22 cellular contexts compared by ENCODE assay signal in the genomic region with DNA sequence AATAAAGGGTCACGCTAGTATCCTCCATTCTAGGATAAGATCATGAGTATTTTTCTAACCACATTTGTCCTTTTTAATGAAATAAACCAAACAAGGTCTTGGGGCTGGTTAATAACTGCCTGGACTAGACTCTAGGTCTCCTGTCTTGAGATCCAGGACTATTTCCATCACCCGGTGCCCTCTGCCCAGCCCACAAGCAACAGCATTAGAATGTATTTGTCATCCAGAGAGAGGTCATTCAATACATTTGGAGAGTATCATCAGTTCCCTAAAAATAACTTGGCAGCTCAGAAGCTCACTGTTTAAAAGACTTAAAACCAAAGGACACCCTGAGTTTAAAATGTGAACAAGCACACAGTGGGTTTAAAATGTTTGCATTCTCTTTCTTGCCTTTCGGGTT. TPM values are rescaled to one million over a fixed set of nuclear protein-coding genes. Genes with fewer than 3 reads are reported as not detected.
A peak's percentile ranks its signal among the peaks of the same experiment; 100 is the strongest.
DNase-seq lines count a peak whose midpoint lies in the region; ATAC-seq lines count a peak whose summit lies in the region.
"Had no signal": no experiment of that assay in that cellular context is flagged by ENCODE, and none has a peak within 500 bp of the region (broad histone marks: within the 10 kb centered on the region; RNA-seq: fewer than 3 reads in every experiment).

No MANE protein-coding gene starts in this region.

- DNase-seq in A172 (ENCODE audit: low spot score): peak; percentile 1
- DNase-seq in M059J (ENCODE audit: low read depth): peak; percentile 74
- DNase-seq in dedifferentiated amniotic fluid mesenchymal stem cell (ENCODE audit: extremely low spot score): peak; percentile 24
- peak; percentile 45 for DNase-seq in hepatic stellate cell (ENCODE audit: low spot score)
- no peak for DNase-seq in head of caudate nucleus
- no peak for DNase-seq in activated T-cell treated with anti-CD3 and anti-CD28 coated beads, Interleukin-2, amount 50 U/mL, for 72 hours
- no peak for DNase-seq in midbrain (lab: John Stamatoyannopoulos, UW)
- DNase-seq: activated CD4-positive, alpha-beta memory T cell treated with anti-CD3 and anti-CD28 coated beads, Interleukin-2, amount 10 ng/mL, durations not matched to agents 7 days and 5 days; activated T-cell treated with anti-CD3 and anti-CD28 coated beads, Interleukin-2, amount 50 U/mL, for 48 hours; body of pancreas; DMS 273 treated with DMSO at 0.1 percent for 48 hours; MM.1S; NCI-H1694; NCI-H345; stimulated activated naive CD4-positive, alpha-beta T cell; T-helper 1 cell; trophoblast cell; WERI-Rb-1 had no signal

- H3K27ac Mint-ChIP-seq in activated T-cell treated with anti-CD3 and anti-CD28 coated beads, Interleukin-2, amount 50 U/mL, for 72 hours: no peak overlapping the region
- H3K27ac Mint-ChIP-seq: activated CD4-positive, alpha-beta memory T cell treated with anti-CD3 and anti-CD28 coated beads, Interleukin-2, amount 10 ng/mL, durations not matched to agents 7 days and 5 days; activated naive CD4-positive, alpha-beta T cell treated with anti-CD3 and anti-CD28 coated beads, Interleukin-2, amount 50 U/mL, for 24 hours; dendritic cell treated with granulocyte-macrophage colony-stimulating factor and Interleukin-4, amounts not matched to agents 40 ng/mL and 50 ng/mL, for 4 days had no signal

- ATAC-seq in activated T-cell treated with anti-CD3 and anti-CD28 coated beads, Interleukin-2, amount 50 U/mL, for 72 hours (replicated peaks in 1 of 2): no peak
- no peak for ATAC-seq in GM18498 (IDR thresholded peaks at IDR 0.05; ENCODE audit: unreplicated experiment)
- ATAC-seq: body of pancreas had no signal

- H3K9me3 Mint-ChIP-seq in activated T-cell treated with anti-CD3 and anti-CD28 coated beads, Interleukin-2, amount 50 U/mL, for 72 hours: no peaks in the 10 kb centered on the region
- H3K9me3 Mint-ChIP-seq: activated CD4-positive, alpha-beta memory T cell treated with anti-CD3 and anti-CD28 coated beads, Interleukin-2, amount 10 ng/mL, durations not matched to agents 7 days and 5 days; activated naive CD4-positive, alpha-beta T cell treated with anti-CD3 and anti-CD28 coated beads, Interleukin-2, amount 50 U/mL, for 24 hours; dendritic cell treated with granulocyte-macrophage colony-stimulating factor and Interleukin-4, amounts not matched to agents 40 ng/mL and 50 ng/mL, for 4 days; neural crest cell had no signal

- peaks cover 62% of the 10 kb centered on the region for H3K27me3 Mint-ChIP-seq in activated T-cell treated with anti-CD3 and anti-CD28 coated beads, Interleukin-2, amount 50 U/mL, for 72 hours (ENCODE audit: low read depth)

- no peaks in the 10 kb centered on the region for H3K4me1 Mint-ChIP-seq in activated T-cell treated with anti-CD3 and anti-CD28 coated beads, Interleukin-2, amount 50 U/mL, for 72 hours (ENCODE audit: low read depth)

- H3K36me3 Mint-ChIP-seq in activated T-cell treated with anti-CD3 and anti-CD28 coated beads, Interleukin-2, amount 50 U/mL, for 72 hours (ENCODE audit: insufficient read depth in 2 of 2): no peaks in the 10 kb centered on the region
- H3K36me3 Mint-ChIP-seq: activated naive CD4-positive, alpha-beta T cell treated with anti-CD3 and anti-CD28 coated beads, Interleukin-2, amount 50 U/mL, for 24 hours had no signal

- H3K4me3 Mint-ChIP-seq in activated T-cell treated with anti-CD3 and anti-CD28 coated beads, Interleukin-2, amount 50 U/mL, for 72 hours: no peak overlapping the region
- H3K4me3 Mint-ChIP-seq: activated CD4-positive, alpha-beta memory T cell treated with anti-CD3 and anti-CD28 coated beads, Interleukin-2, amount 10 ng/mL, durations not matched to agents 7 days and 5 days; activated naive CD4-positive, alpha-beta T cell treated with anti-CD3 and anti-CD28 coated beads, Interleukin-2, amount 50 U/mL, for 24 hours; dendritic cell treated with granulocyte-macrophage colony-stimulating factor and Interleukin-4, amounts not matched to agents 40 ng/mL and 50 ng/mL, for 4 days had no signal

- intact Hi-C loops in head of caudate nucleus (cut with DNase I): no loop called here

RNA-seq across cellular contexts. Expression of a gene that starts 4.4 kb away (rescaled TPM):
- total RNA-seq in A172 (2014; rRNA removed; shearing (Covaris generic)): 13.2 and 14.5 TPM in 2 replicates
- total RNA-seq in M059J (2014; rRNA removed; shearing (Covaris generic)): 24.1 and 27.9 TPM in 2 replicates
- not detected for total RNA-seq in activated T-cell treated with anti-CD3 and anti-CD28 coated beads, Interleukin-2, amount 50 U/mL, for 72 hours
- total RNA-seq: activated CD4-positive, alpha-beta memory T cell treated with anti-CD3 and anti-CD28 coated beads, Interleukin-2, amount 10 ng/mL, durations not matched to agents 7 days and 5 days had no signal

Comparison
In these comparisons a context has a peak if more than half of its experiments do, and no peak if none do; other contexts are left out.
1. DNase-seq: peak in A172 (single experiment), M059J (single experiment), dedifferentiated amniotic fluid mesenchymal stem cell (single experiment) and hepatic stellate cell (single experiment); none in head of caudate nucleus (0 of 42), activated T-cell treated with anti-CD3 and anti-CD28 coated beads, Interleukin-2, amount 50 U/mL, for 72 hours (0 of 2) and midbrain (single experiment).
2. RNA of a gene that starts 4.4 kb away (total RNA-seq): 24.1 to 27.9 TPM in M059J and 13.2 to 14.5 TPM in A172; not detected in activated T-cell treated with anti-CD3 and anti-CD28 coated beads, Interleukin-2, amount 50 U/mL, for 72 hours; every median in the first group is over 10 times any median in the second.